ENCODE assay signal across 8 cellular contexts in genomic region chr2:231483398-231484329, GRCh38. TPM values are rescaled to one million over a fixed set of nuclear protein-coding genes. Genes with fewer than 3 reads are reported as not detected.
DNase-seq lines count a peak whose midpoint lies in the region; ATAC-seq and TF ChIP-seq lines count a peak whose summit lies in the region.

No MANE protein-coding gene starts in this region.

- peak overlapping the region; percentile 92 for H3K27ac Mint-ChIP-seq in stimulated activated naive CD8-positive, alpha-beta T cell treated with anti-CD3 and anti-CD28 coated beads, Interleukin-15, Interleukin-2, amounts not matched to agents 100 ng/mL and 50 ng/mL, for 24 hours

- H3K27me3 ChIP-seq in left lung = no peaks in the 10 kb centered on the region

- H3K27me3 Mint-ChIP-seq in stimulated activated naive CD8-positive, alpha-beta T cell treated with anti-CD3 and anti-CD28 coated beads, Interleukin-15, Interleukin-2, amounts not matched to agents 100 ng/mL and 50 ng/mL, for 24 hours = no peaks in the 10 kb centered on the region

- H3K27ac ChIP-seq in adipose tissue (ENCODE audit: low read depth, low read length) = peak overlapping the region; percentile 43
- H3K27ac ChIP-seq in left lung = peak overlapping the region; percentile 79

- intact Hi-C loops in left lung (cut with DNase I) = no loop called here

- peak overlapping the region; percentile 35 to 39 for H3K4me3 ChIP-seq in left lung

- no peaks in the 10 kb centered on the region for H3K9me3 Mint-ChIP-seq in stimulated activated naive CD8-positive, alpha-beta T cell treated with anti-CD3 and anti-CD28 coated beads, Interleukin-15, Interleukin-2, amounts not matched to agents 100 ng/mL and 50 ng/mL, for 24 hours

- peaks cover 10% of the 10 kb centered on the region for H3K4me1 Mint-ChIP-seq in stimulated activated naive CD8-positive, alpha-beta T cell treated with anti-CD3 and anti-CD28 coated beads, Interleukin-15, Interleukin-2, amounts not matched to agents 100 ng/mL and 50 ng/mL, for 24 hours (ENCODE audit: low read depth)

- peak; percentile 56 for DNase-seq in GF-D8 (lab: John Stamatoyannopoulos, UW)
- peak; percentile 42 for DNase-seq in NOMO-1 treated with dmso at 0.1 percent for 144 hours (lab: John Stamatoyannopoulos, UW; ENCODE audit: unreplicated experiment)
- peak; percentile 38 to 87 for DNase-seq in left lung
- no peak for DNase-seq in occipital lobe (lab: John Stamatoyannopoulos, UW)
- no peak for DNase-seq in superior temporal gyrus (ENCODE audit: extremely low spot score)
- DNase-seq in NCI-H510A (lab: John Stamatoyannopoulos, UW) = no peak

- peaks cover 0 to 8% of the 10 kb centered on the region in 2 donors for H3K4me1 ChIP-seq in left lung

- no peaks in the 10 kb centered on the region for H3K9me3 ChIP-seq in left lung

- no peaks in the 10 kb centered on the region for H3K36me3 Mint-ChIP-seq in stimulated activated naive CD8-positive, alpha-beta T cell treated with anti-CD3 and anti-CD28 coated beads, Interleukin-15, Interleukin-2, amounts not matched to agents 100 ng/mL and 50 ng/mL, for 24 hours (ENCODE audit: low read depth)

- 36 to 65% (median 37%) methylated on average over 47 to 65 of the region's 65 CpGs for WGBS in adipose tissue, 3 donors

- ATAC-seq in left lung = peak; percentile 70

- TF ChIP-seq CTCF in left lung (IDR thresholded peaks at IDR 0.05) = no peak

- H3K36me3 ChIP-seq in left lung = no peaks in the 10 kb centered on the region

- H3K4me3 Mint-ChIP-seq in stimulated activated naive CD8-positive, alpha-beta T cell treated with anti-CD3 and anti-CD28 coated beads, Interleukin-15, Interleukin-2, amounts not matched to agents 100 ng/mL and 50 ng/mL, for 24 hours = peak overlapping the region; percentile 82

RNA-seq across cellular contexts. Expression of gene NCL, which starts 19.4 kb away (rescaled TPM):
- polyA plus RNA-seq in adipose tissue = 100 to 1,000 TPM; 201 to 328 (median 224) TPM
- total RNA-seq in left lung (100 to 1,000 TPM; 280 to 434 TPM), occipital lobe (113 TPM)

RNA-seq across cellular contexts. Expression of gene NMUR1, which starts 46.6 kb away (rescaled TPM):
- polyA plus RNA-seq in adipose tissue = 1 to 10 TPM in 2 of 3 donors, under 1 TPM in 1; 0.67 to 2.5 (median 1.8) TPM
- 1 to 10 TPM in 1 of 2 donors, under 1 TPM in 1; 0.96 to 1.1 TPM for total RNA-seq in left lung
- total RNA-seq in occipital lobe = not detected

Comparison
In these comparisons a context has a peak if more than half of its experiments do, and no peak if none do; other contexts are left out.
1. DNase-seq: peak in GF-D8 (single experiment), NOMO-1 treated with dmso at 0.1 percent for 144 hours (single experiment) and left lung (2 of 2); none in occipital lobe (single experiment), superior temporal gyrus (single experiment) and NCI-H510A (single experiment).